ENCODE assay signal across 8 cellular contexts in genomic region chr3:169813757-169814517, GRCh38. TPM values are rescaled to one million over a fixed set of nuclear protein-coding genes. Genes with fewer than 3 reads are reported as not detected.
DNase-seq lines count a peak whose midpoint lies in the region; ATAC-seq and TF ChIP-seq lines count a peak whose summit lies in the region.
"Had no signal": no experiment of that assay in that cellular context is flagged by ENCODE, and none has a peak within 500 bp of the region (broad histone marks: within the 10 kb centered on the region; RNA-seq: fewer than 3 reads in every experiment).

No MANE protein-coding gene starts in this region.

- peak overlapping the region; percentile 81 for H3K4me3 Mint-ChIP-seq in activated CD8-positive, alpha-beta T cell treated with anti-CD3 and anti-CD28 coated beads for 36 hours

- TF ChIP-seq CTCF in activated CD8-positive, alpha-beta T cell treated with anti-CD3 and anti-CD28 coated beads for 36 hours (IDR thresholded peaks at IDR 0.05): peak; percentile 67
- no peak for TF ChIP-seq CTCF in psoas muscle (IDR thresholded peaks at IDR 0.05)

- no peak for TF ChIP-seq POLR2A in erythroblast (IDR thresholded peaks at IDR 0.05; ENCODE audit: low read length)

- H3K36me3 Mint-ChIP-seq in activated CD8-positive, alpha-beta T cell treated with anti-CD3 and anti-CD28 coated beads for 36 hours (ENCODE audit: low read depth): peaks cover 6% of the 10 kb centered on the region

- DNase-seq in NCI-H2171 treated with DMSO at 0.1 percent for 48 hours (lab: John Stamatoyannopoulos, UW): peak; percentile 41
- peak; percentile 93 for DNase-seq in activated CD8-positive, alpha-beta T cell treated with anti-CD3 and anti-CD28 coated beads for 36 hours
- peak; percentile 57 to 73 for DNase-seq in erythroblast (lab: John Stamatoyannopoulos, UW)
- no peak for DNase-seq in psoas muscle
- DNase-seq in occipital lobe (lab: John Stamatoyannopoulos, UW): no peak

- H3K9me3 ChIP-seq in psoas muscle: peaks cover 3% of the 10 kb centered on the region

- H3K4me1 ChIP-seq in psoas muscle: no peaks in the 10 kb centered on the region

- WGBS in psoas muscle, 3 donors: 61 to 74% (median 68%) methylated on average over 27 of the region's 27 CpGs

- peak overlapping the region; percentile 92 for H3K27ac Mint-ChIP-seq in activated CD8-positive, alpha-beta T cell treated with anti-CD3 and anti-CD28 coated beads for 36 hours

- intact Hi-C loops in activated CD8-positive, alpha-beta T cell treated with anti-CD3 and anti-CD28 coated beads for 36 hours (cut with micrococcal nuclease): loop anchor here (2.0 to 5.0 kb wide), 2 partner anchors 41 to 153 kb away; partner anchors contain the start of genes MYNN and SEC62
- intact Hi-C loops in psoas muscle (cut with DNase I): no loop called here

- POLR2A ChIA-PET in activated CD8-positive, alpha-beta T cell treated with anti-CD3 and anti-CD28 coated beads for 36 hours (lab: Charles Lee): interaction anchor here (0.6 to 2.5 kb wide), 4 partner anchors 41 to 173 kb away, joined by 3 to 13 read pairs (median 4); partner anchors contain the start of genes ACTRT3 and MYNN

- H3K4me3 ChIP-seq in psoas muscle: peak overlapping the region; percentile 75

- H3K9me3 Mint-ChIP-seq in activated CD8-positive, alpha-beta T cell treated with anti-CD3 and anti-CD28 coated beads for 36 hours: peaks cover 16% of the 10 kb centered on the region

- no peak overlapping the region for H3K27ac ChIP-seq in psoas muscle

- peak; percentile 91 for ATAC-seq in GM18861 (IDR thresholded peaks at IDR 0.05; ENCODE audit: unreplicated experiment)
- peak; percentile 84 for ATAC-seq in HG02970 (IDR thresholded peaks at IDR 0.05; ENCODE audit: low FRiP score, unreplicated experiment)
- peak; percentile 86 for ATAC-seq in activated CD8-positive, alpha-beta T cell treated with anti-CD3 and anti-CD28 coated beads for 36 hours
- ATAC-seq in psoas muscle: peak in 1 of 4 donors; percentile 34

- H3K27me3 Mint-ChIP-seq in activated CD8-positive, alpha-beta T cell treated with anti-CD3 and anti-CD28 coated beads for 36 hours: peaks cover 4% of the 10 kb centered on the region

- H3K4me1 Mint-ChIP-seq in activated CD8-positive, alpha-beta T cell treated with anti-CD3 and anti-CD28 coated beads for 36 hours (ENCODE audit: low read depth): peaks cover 24% of the 10 kb centered on the region

- H3K36me3 ChIP-seq in psoas muscle (ENCODE audit: insufficient read depth in 1 of 2, low read depth in 1 of 2): no peaks in the 10 kb centered on the region

- peaks cover 0 to 9% (median 0%) of the 10 kb centered on the region in 3 donors for H3K27me3 ChIP-seq in psoas muscle (ENCODE audit: insufficient read depth in 3 of 3, low read length in 2 of 3)

- CTCF ChIA-PET in activated CD8-positive, alpha-beta T cell treated with anti-CD3 and anti-CD28 coated beads for 36 hours (lab: Charles Lee): interaction anchor here (0.5 to 1.5 kb wide), 3 partner anchors 18 to 49 kb away, joined by 3 read pairs; no protein-coding TSS in a partner anchor

RNA-seq across cellular contexts. Expression of gene LRRC34, which starts 1.2 kb away (rescaled TPM):
- total RNA-seq in activated CD8-positive, alpha-beta T cell treated with anti-CD3 and anti-CD28 coated beads for 36 hours: 1 to 10 TPM; 6.6 to 6.8 TPM
- total RNA-seq in psoas muscle (under 1 TPM; 0.26 to 0.69 (median 0.49) TPM), occipital lobe (8.1 TPM)
- polyA plus RNA-seq in psoas muscle: 1 to 10 TPM in 1 of 3 donors, under 1 TPM in 2; 0.23 to 1.7 (median 0.26) TPM

RNA-seq across cellular contexts. Expression of gene LRRIQ4, which starts 1.3 kb away (rescaled TPM):
- total RNA-seq in activated CD8-positive, alpha-beta T cell treated with anti-CD3 and anti-CD28 coated beads for 36 hours: under 1 TPM in 1 of 2 experiments, not detected in 1; 0.18 TPM
- total RNA-seq in psoas muscle (not detected), occipital lobe (0.31 TPM)
- under 1 TPM in 1 of 3 donors, not detected in 2; 0.01 TPM for polyA plus RNA-seq in psoas muscle
- total RNA-seq: pulmonary artery endothelial cell had no signal

RNA-seq across cellular contexts. Expression of gene MYNN, which starts 40.7 kb away (rescaled TPM):
- total RNA-seq in activated CD8-positive, alpha-beta T cell treated with anti-CD3 and anti-CD28 coated beads for 36 hours: 10 to 100 TPM; 13.8 to 14.1 TPM
- total RNA-seq in psoas muscle: 10 to 100 TPM; 13.5 to 16.8 (median 15.8) TPM
- polyA plus RNA-seq in psoas muscle: 10 to 100 TPM; 10.1 to 16.8 (median 10.5) TPM
- 42.9 TPM for total RNA-seq in occipital lobe

RNA-seq across cellular contexts. Expression of gene ACTRT3, which starts 44.6 kb away (rescaled TPM):
- total RNA-seq in activated CD8-positive, alpha-beta T cell treated with anti-CD3 and anti-CD28 coated beads for 36 hours: under 1 TPM; 0.14 to 0.54 TPM
- total RNA-seq in psoas muscle: under 1 TPM; 0.74 to 0.81 (median 0.74) TPM
- 1 to 10 TPM in 2 of 3 donors, under 1 TPM in 1; 0.63 to 3.0 (median 1.5) TPM for polyA plus RNA-seq in psoas muscle
- 3.3 TPM for total RNA-seq in occipital lobe

RNA-seq across cellular contexts. Expression of gene TERC, which starts 49.1 kb away (rescaled TPM):
- 10 to 100 TPM; 21.7 to 29.0 TPM for total RNA-seq in activated CD8-positive, alpha-beta T cell treated with anti-CD3 and anti-CD28 coated beads for 36 hours
- total RNA-seq in psoas muscle (1 to 10 TPM in 2 of 4 donors, under 1 TPM in 1, not detected in 1; 0.75 to 4.8 (median 1.5) TPM), occipital lobe (102 TPM)
- polyA plus RNA-seq in psoas muscle: under 1 TPM in 2 of 3 donors, not detected in 1; 0.23 to 0.31 TPM

Comparison
In these comparisons a context has a peak if more than half of its experiments do, and no peak if none do; other contexts are left out.
1. DNase-seq: peak in NCI-H2171 treated with DMSO at 0.1 percent for 48 hours (single experiment), activated CD8-positive, alpha-beta T cell treated with anti-CD3 and anti-CD28 coated beads for 36 hours (single experiment) and erythroblast (2 of 2); none in psoas muscle (0 of 2) and occipital lobe (single experiment).